Comparison of ENCODE assay signal across 8 cellular contexts in the genomic region with DNA sequence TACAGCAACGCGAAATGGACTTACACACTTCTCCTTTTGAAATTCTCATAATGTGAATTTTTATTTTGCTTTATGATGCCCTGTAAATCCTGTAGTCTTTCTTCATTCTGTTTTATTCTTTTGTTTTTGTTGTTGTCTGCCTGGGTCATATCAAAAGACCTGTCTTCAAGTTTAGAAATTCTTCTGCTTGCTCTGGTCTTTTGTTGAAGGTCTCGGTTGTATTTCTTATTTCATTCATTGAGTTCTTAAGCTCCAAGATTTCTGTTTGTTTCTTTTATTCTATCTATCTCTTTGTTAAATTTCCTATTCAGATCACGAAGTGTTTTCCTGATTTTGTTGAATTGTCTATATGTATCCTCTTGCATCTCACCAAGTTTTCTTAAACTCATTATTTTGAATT.
"Had no signal": no experiment of that assay in that cellular context is flagged by ENCODE, and none has a peak within 500 bp of the region (broad histone marks: within the 10 kb centered on the region; RNA-seq: fewer than 3 reads in every experiment).

No MANE protein-coding gene starts in this region.

- ATAC-seq: GM12878 had no signal

- DNase-seq: GDM1, GF-D8 had no signal

- FAIRE-seq: G401.6, GM12878, GM12891, GM12892, GM18507, GM19239 had no signal

- H3K4me3 ChIP-seq: GM12878 had no signal
